Comparison of ENCODE assay signal across 10 cellular contexts in genomic region chr14:98182385-98183055, GRCh38.
DNase-seq lines count a peak whose midpoint lies in the region; ATAC-seq and TF ChIP-seq lines count a peak whose summit lies in the region.
"Had no signal": no experiment of that assay in that cellular context is flagged by ENCODE, and none has a peak within 500 bp of the region (broad histone marks: within the 10 kb centered on the region; RNA-seq: fewer than 3 reads in every experiment).

No MANE protein-coding gene starts in this region.

- H3K27ac Mint-ChIP-seq in CD4-positive, CD25-positive, alpha-beta regulatory T cell, result peak overlapping the region; percentile 92 to 100 (median 95)
- H3K27ac Mint-ChIP-seq in T-helper 17 cell, result peak overlapping the region; percentile 100
- H3K27ac Mint-ChIP-seq in activated naive CD4-positive, alpha-beta T cell treated with anti-CD3 and anti-CD28 coated beads, Interleukin-2, amount 50 U/mL, for 24 hours, result peak overlapping the region; percentile 98

- peaks cover 61 to 96% (median 81%) of the 10 kb centered on the region in 4 donors for H3K4me1 Mint-ChIP-seq in CD4-positive, CD25-positive, alpha-beta regulatory T cell
- H3K4me1 Mint-ChIP-seq in T-helper 17 cell, result peaks cover 71% of the 10 kb centered on the region
- H3K4me1 Mint-ChIP-seq in activated naive CD4-positive, alpha-beta T cell treated with anti-CD3 and anti-CD28 coated beads, Interleukin-2, amount 50 U/mL, for 24 hours, result peaks cover 95% of the 10 kb centered on the region

- peaks cover 4% of the 10 kb centered on the region for H3K36me3 Mint-ChIP-seq in CD4-positive, CD25-positive, alpha-beta regulatory T cell
- H3K36me3 Mint-ChIP-seq in T-helper 17 cell (ENCODE audit: low read depth), result no peaks in the 10 kb centered on the region
- peaks cover 5% of the 10 kb centered on the region for H3K36me3 Mint-ChIP-seq in activated naive CD4-positive, alpha-beta T cell treated with anti-CD3 and anti-CD28 coated beads, Interleukin-2, amount 50 U/mL, for 24 hours

- TF ChIP-seq CTCF in osteoblast (IDR thresholded peaks at IDR 0.05; ENCODE audit: extremely low read depth, low read depth, low read length) (no peak), tibial artery (IDR thresholded peaks at IDR 0.05) (no peak)

- H3K4me3 ChIP-seq in CD4-positive, CD25-positive, alpha-beta regulatory T cell (ENCODE audit: low read depth, low read length), result peak overlapping the region; percentile 62
- no peak overlapping the region for H3K4me3 ChIP-seq in mesenchymal stem cell (ENCODE audit: insufficient read depth in 1 of 2, low read depth in 1 of 2, low read length in 2 of 2)
- no peak overlapping the region for H3K4me3 ChIP-seq in osteoblast (ENCODE audit: insufficient read depth, low read length)
- H3K4me3 ChIP-seq in tibial artery, result no peak overlapping the region

- H3K79me2 ChIP-seq in osteoblast (ENCODE audit: insufficient read depth, low read length), result no peaks in the 10 kb centered on the region

- peak overlapping the region; percentile 69 to 84 (median 78) for H3K4me3 Mint-ChIP-seq in CD4-positive, CD25-positive, alpha-beta regulatory T cell
- H3K4me3 Mint-ChIP-seq in T-helper 17 cell, result peak overlapping the region; percentile 63
- H3K4me3 Mint-ChIP-seq in activated naive CD4-positive, alpha-beta T cell treated with anti-CD3 and anti-CD28 coated beads, Interleukin-2, amount 50 U/mL, for 24 hours, result peak overlapping the region; percentile 66

- peak in 1 of 3 donors; percentile 81 for DNase-seq in CD4-positive, CD25-positive, alpha-beta regulatory T cell
- DNase-seq in T-helper 17 cell (no peak), mesenchymal stem cell (no peak), osteoblast (ENCODE audit: insufficient read length, low spot score, missing footprints) (no peak), tibial artery (no peak), hepatic stellate cell (ENCODE audit: low spot score) (no peak)
- DNase-seq: amygdala, NCI-H187 treated with DMSO at 0.1 percent for 48 hours had no signal

- peak overlapping the region; percentile 76 for H3K27ac ChIP-seq in CD4-positive, CD25-positive, alpha-beta regulatory T cell (ENCODE audit: insufficient read depth, low read length, poor library complexity, severe bottlenecking)
- H3K27ac ChIP-seq in mesenchymal stem cell (ENCODE audit: low read length, poor library complexity, severe bottlenecking), result no peak overlapping the region
- H3K27ac ChIP-seq in osteoblast (ENCODE audit: low read depth, low read length), result no peak overlapping the region
- H3K27ac ChIP-seq in tibial artery, result no peak overlapping the region

- H3K18ac ChIP-seq in mesenchymal stem cell (ENCODE audit: low read depth in 1 of 2, low read length in 2 of 2), result no peak overlapping the region

- H2AFZ ChIP-seq in mesenchymal stem cell (ENCODE audit: low read depth, low read length) (no peak overlapping the region), osteoblast (ENCODE audit: low read length) (no peak overlapping the region)

- H3K23ac ChIP-seq in mesenchymal stem cell (ENCODE audit: low read length in 2 of 2), result no peak overlapping the region

- no peaks in the 10 kb centered on the region for H3K27me3 ChIP-seq in CD4-positive, CD25-positive, alpha-beta regulatory T cell (ENCODE audit: control insufficient read depth, insufficient read depth, low read length)
- no peaks in the 10 kb centered on the region for H3K27me3 ChIP-seq in mesenchymal stem cell (ENCODE audit: control insufficient read depth in 1 of 2, insufficient read depth in 1 of 2, low read length in 2 of 2)
- no peaks in the 10 kb centered on the region for H3K27me3 ChIP-seq in osteoblast (ENCODE audit: insufficient read depth, low read length)
- H3K27me3 ChIP-seq in tibial artery, result no peaks in the 10 kb centered on the region

- H3K4ac ChIP-seq in mesenchymal stem cell (ENCODE audit: low read depth in 1 of 2, low read length in 2 of 2), result no peak overlapping the region

- no peak overlapping the region for H3K4me2 ChIP-seq in mesenchymal stem cell (ENCODE audit: low read length, poor library complexity, severe bottlenecking)
- H3K4me2 ChIP-seq in osteoblast (ENCODE audit: insufficient read depth, low read length), result no peak overlapping the region

- no peaks in the 10 kb centered on the region for H4K20me1 ChIP-seq in osteoblast (ENCODE audit: insufficient read depth, low read length)

- H3K4me1 ChIP-seq in CD4-positive, CD25-positive, alpha-beta regulatory T cell (ENCODE audit: control insufficient read depth, insufficient read depth, low read length, poor library complexity, severe bottlenecking), result peaks cover 82% of the 10 kb centered on the region
- H3K4me1 ChIP-seq in mesenchymal stem cell (ENCODE audit: control insufficient read depth, insufficient read depth, low read depth, low read length) (no peaks in the 10 kb centered on the region), osteoblast (ENCODE audit: insufficient read depth, low read length) (no peaks in the 10 kb centered on the region), tibial artery (no peaks in the 10 kb centered on the region)

- H3K14ac ChIP-seq in mesenchymal stem cell (ENCODE audit: low read length in 2 of 2), result no peak overlapping the region

- no peaks in the 10 kb centered on the region for H3K9me3 ChIP-seq in CD4-positive, CD25-positive, alpha-beta regulatory T cell (ENCODE audit: control insufficient read depth in 2 of 2, low read length in 2 of 2)
- H3K9me3 ChIP-seq in T-helper 17 cell (ENCODE audit: control insufficient read depth, low read length, poor library complexity, severe bottlenecking) (no peaks in the 10 kb centered on the region), mesenchymal stem cell (ENCODE audit: control insufficient read depth, low read length) (no peaks in the 10 kb centered on the region), osteoblast (ENCODE audit: low read depth, low read length) (no peaks in the 10 kb centered on the region), tibial artery (no peaks in the 10 kb centered on the region)

- H4K91ac ChIP-seq in mesenchymal stem cell (ENCODE audit: low read length), result no peak overlapping the region

- intact Hi-C loops in tibial artery (cut with DNase I; ENCODE audit: low total_unique reads), result no loop called here

- no peaks in the 10 kb centered on the region for H3K27me3 Mint-ChIP-seq in CD4-positive, CD25-positive, alpha-beta regulatory T cell
- H3K27me3 Mint-ChIP-seq in T-helper 17 cell, result no peaks in the 10 kb centered on the region
- H3K27me3 Mint-ChIP-seq in activated naive CD4-positive, alpha-beta T cell treated with anti-CD3 and anti-CD28 coated beads, Interleukin-2, amount 50 U/mL, for 24 hours, result no peaks in the 10 kb centered on the region

- ATAC-seq in CD4-positive, CD25-positive, alpha-beta regulatory T cell (ENCODE audit: low read depth in 2 of 2), result peak; percentile 51 to 54
- no peak for ATAC-seq in T-helper 17 cell
- no peak for ATAC-seq in GM18519 (IDR thresholded peaks at IDR 0.05; ENCODE audit: low FRiP score, unreplicated experiment)

- no peaks in the 10 kb centered on the region for H3K9me3 Mint-ChIP-seq in CD4-positive, CD25-positive, alpha-beta regulatory T cell
- peaks cover 9% of the 10 kb centered on the region for H3K9me3 Mint-ChIP-seq in activated naive CD4-positive, alpha-beta T cell treated with anti-CD3 and anti-CD28 coated beads, Interleukin-2, amount 50 U/mL, for 24 hours

- WGBS in mesenchymal stem cell, result 64% methylated on average over 2 of the region's 3 CpGs

- no peak overlapping the region for H2BK15ac ChIP-seq in mesenchymal stem cell (ENCODE audit: low read depth, poor library complexity, severe bottlenecking)

- no peak overlapping the region for H4K8ac ChIP-seq in mesenchymal stem cell (ENCODE audit: low read length)

- H2BK5ac ChIP-seq in mesenchymal stem cell (ENCODE audit: low read depth, low read length, poor library complexity, severe bottlenecking), result peak overlapping the region; percentile 51

- H2AK5ac ChIP-seq in mesenchymal stem cell (ENCODE audit: low read length, severe bottlenecking), result no peak overlapping the region

- no peaks in the 10 kb centered on the region for H3K79me1 ChIP-seq in mesenchymal stem cell (replicated peaks; ENCODE audit: low read length, poor library complexity, severe bottlenecking)

- H2BK12ac ChIP-seq in mesenchymal stem cell (ENCODE audit: low read length in 2 of 2), result no peak overlapping the region

- no peak overlapping the region for H2BK120ac ChIP-seq in mesenchymal stem cell (ENCODE audit: low read depth, low read length)

- no peak overlapping the region for H3K9ac ChIP-seq in mesenchymal stem cell (ENCODE audit: low read length)

- no peaks in the 10 kb centered on the region for H3K36me3 ChIP-seq in CD4-positive, CD25-positive, alpha-beta regulatory T cell (ENCODE audit: control insufficient read depth, insufficient read depth, low read length)
- no peaks in the 10 kb centered on the region for H3K36me3 ChIP-seq in mesenchymal stem cell (ENCODE audit: control insufficient read depth in 1 of 2, insufficient read depth in 2 of 2, low read depth in 1 of 2, low read length in 2 of 2)
- H3K36me3 ChIP-seq in osteoblast (ENCODE audit: insufficient read depth, low read length), result no peaks in the 10 kb centered on the region
- H3K36me3 ChIP-seq in tibial artery, result no peaks in the 10 kb centered on the region

Comparison
In these comparisons a context has a peak if more than half of its experiments do, and no peak if none do; other contexts are left out.
1. ATAC-seq: peak in CD4-positive, CD25-positive, alpha-beta regulatory T cell (2 of 2); none in T-helper 17 cell (single experiment) and GM18519 (single experiment).
2. Peak in every context shown above with its lines, with median percentiles within 50 percentile points of each other: H3K27ac Mint-ChIP-seq and H3K4me3 Mint-ChIP-seq.